In the genomic region with DNA sequence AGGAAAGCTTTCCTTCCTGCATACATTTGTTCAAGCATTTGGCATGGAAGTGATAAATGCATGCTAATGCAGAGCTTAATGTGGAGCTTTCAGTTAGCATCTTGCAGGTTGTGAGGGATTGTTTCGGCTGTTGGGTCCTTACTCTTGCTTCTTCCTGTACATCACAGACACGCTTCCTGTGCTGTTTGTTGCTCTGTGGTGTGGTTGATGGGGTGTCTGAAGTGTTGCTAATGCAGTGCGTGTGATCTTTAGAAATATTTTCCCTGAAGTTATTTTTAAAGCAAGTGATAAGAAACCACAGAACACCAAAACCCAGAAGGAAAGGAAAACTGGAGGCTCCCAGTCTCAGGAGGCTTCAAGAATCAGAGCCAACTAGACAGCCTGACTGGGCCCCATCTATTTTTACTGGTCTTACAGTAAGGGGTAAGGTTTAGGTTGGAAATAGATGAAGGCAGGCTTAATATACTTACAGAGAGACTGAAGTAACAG, we compare ENCODE assay signal across 1 cellular context.
TF ChIP-seq lines count a peak whose summit lies in the region.

No MANE protein-coding gene starts in this region.

TF ChIP-seq in WTC11, 78 proteins besides CTCF, POLR2A, EP300 and RAD21 (continued from another document):
- TF ChIP-seq ZNF532 (CRISPR knock-in tag; IDR thresholded peaks at IDR 0.05; ENCODE audit: borderline replicate concordance) (no peak), FOXP1 (CRISPR knock-in tag; IDR thresholded peaks at IDR 0.05; ENCODE audit: borderline replicate concordance) (no peak), ZNF425 (CRISPR knock-in tag; conservative IDR thresholded peaks at IDR 0.05) (no peak), GABPB1 (CRISPR knock-in tag; IDR thresholded peaks at IDR 0.05) (0 out of 2 replicates have a peak, but pooled peaks have one; percentile 4)
TF ChIP-seq in WTC11: peak in this region for 1.
